ENCODE assay signal across 1 cellular context in the genomic region with DNA sequence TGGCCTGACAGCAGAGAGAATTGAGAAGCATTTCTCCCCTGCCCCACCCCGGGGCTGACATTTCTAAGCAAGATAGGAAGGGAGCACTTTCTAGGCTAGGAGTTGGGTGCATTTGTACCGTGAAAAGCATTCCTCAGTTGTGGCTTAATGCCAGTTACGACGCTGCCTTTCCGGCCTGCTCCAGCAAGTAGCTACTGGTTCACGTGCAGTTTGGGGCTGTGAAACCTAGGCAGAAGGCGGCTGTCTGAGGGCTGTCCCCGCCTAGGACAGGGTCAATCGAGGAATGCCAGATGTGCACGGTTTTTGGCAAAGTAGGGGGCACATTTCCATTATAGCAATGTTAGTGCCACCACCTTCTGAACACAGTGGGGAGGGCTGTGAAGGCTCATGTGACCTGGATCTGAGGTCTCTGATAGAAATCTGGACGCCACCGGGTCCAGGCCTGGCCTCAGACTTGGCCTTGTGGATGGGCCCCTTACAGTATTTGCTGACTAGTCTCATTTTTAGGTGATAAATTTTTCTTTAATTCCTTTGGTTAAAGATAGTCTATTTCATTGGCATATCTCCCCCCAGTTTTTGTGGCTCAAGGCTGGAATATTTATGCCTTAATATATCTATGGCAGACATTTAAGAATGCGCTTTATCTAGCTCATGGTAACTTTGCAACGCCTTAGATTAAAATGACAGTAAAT.
TF ChIP-seq lines count a peak whose summit lies in the region.

No MANE protein-coding gene starts in this region.

TF ChIP-seq in H1, 55 proteins besides CTCF, POLR2A, EP300 and RAD21:
- no peak for TF ChIP-seq TAF7 (optimal IDR thresholded peaks at IDR 0.05; ENCODE audit: borderline replicate concordance, low read depth, low read length)
- no peak for TF ChIP-seq GABPA (IDR thresholded peaks at IDR 0.05; ENCODE audit: borderline replicate concordance, insufficient read depth, low read length)
- TF ChIP-seq JUN (IDR thresholded peaks at IDR 0.05; ENCODE audit: low read depth, low read length), result no peak
- no peak for TF ChIP-seq TCF12 (IDR thresholded peaks at IDR 0.05; ENCODE audit: low read depth, low read length)
- TF ChIP-seq SUZ12 (IDR thresholded peaks at IDR 0.05; ENCODE audit: low read length), result no peak
- no peak for TF ChIP-seq SP1 (IDR thresholded peaks at IDR 0.05; ENCODE audit: low read depth, low read length)
- TF ChIP-seq, protein P1, sequence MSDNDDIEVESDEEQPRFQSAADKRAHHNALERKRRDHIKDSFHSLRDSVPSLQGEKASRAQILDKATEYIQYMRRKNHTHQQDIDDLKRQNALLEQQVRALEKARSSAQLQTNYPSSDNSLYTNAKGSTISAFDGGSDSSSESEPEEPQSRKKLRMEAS (IDR thresholded peaks at IDR 0.05), result no peak
- TF ChIP-seq CEBPB (IDR thresholded peaks at IDR 0.05; ENCODE audit: low read depth, low read length), result no peak
- TF ChIP-seq RFX5 (IDR thresholded peaks at IDR 0.05; ENCODE audit: borderline replicate concordance, low read depth, low read length), result no peak
- no peak for TF ChIP-seq CREB1 (IDR thresholded peaks at IDR 0.05)
- TF ChIP-seq KDM4A (IDR thresholded peaks at IDR 0.05; ENCODE audit: low read depth, low read length, severe bottlenecking), result no peak
- TF ChIP-seq FOSL1 (IDR thresholded peaks at IDR 0.05; ENCODE audit: insufficient read depth, low read depth, low read length), result no peak
- TF ChIP-seq GTF2F1 (IDR thresholded peaks at IDR 0.05; ENCODE audit: borderline replicate concordance, low read depth, low read length), result no peak
